ENCODE assay signal across 36 cellular contexts in genomic region chrX:55014897-55015299, GRCh38. TPM values are rescaled to one million over a fixed set of nuclear protein-coding genes. Genes with fewer than 3 reads are reported as not detected.
"Had no signal": no experiment of that assay in that cellular context is flagged by ENCODE, and none has a peak within 500 bp of the region (broad histone marks: within the 10 kb centered on the region; RNA-seq: fewer than 3 reads in every experiment).

No MANE protein-coding gene starts in this region.

- H3K9me3 ChIP-seq: esophagus muscularis mucosa, gastrocnemius medialis, heart left ventricle had no signal

- H3K4me1 ChIP-seq: esophagus muscularis mucosa, foreskin keratinocyte, gastrocnemius medialis, heart left ventricle had no signal

- H3K4me3 ChIP-seq: coronary artery, dorsolateral prefrontal cortex, esophagus muscularis mucosa, gastrocnemius medialis, heart left ventricle had no signal

- FAIRE-seq: astrocyte, bronchial epithelial cell, TTC549 had no signal

- H3K27ac ChIP-seq: brain microvascular endothelial cell, coronary artery, dorsolateral prefrontal cortex, esophagus muscularis mucosa, foreskin keratinocyte, gastrocnemius medialis, heart left ventricle, VCaP had no signal

- ATAC-seq: activated T-cell treated with anti-CD3 and anti-CD28 coated beads, Interleukin-2, amount 50 U/mL, for 72 hours; foreskin keratinocyte; gastrocnemius medialis; heart left ventricle; WTC11 had no signal

- DNase-seq: activated CD4-positive, alpha-beta memory T cell treated with anti-CD3 and anti-CD28 coated beads, Interleukin-2, amount 10 ng/mL, durations not matched to agents 7 days and 5 days; activated CD4-positive, alpha-beta T cell treated with anti-CD3 and anti-CD28 coated beads for 1 hour; activated CD4-positive, alpha-beta T cell treated with anti-CD3 and anti-CD28 coated beads for 4 hours; activated CD4-positive, alpha-beta T cell treated with anti-CD3 and anti-CD28 coated beads, Interleukin-2, amount 10 ng/mL, durations not matched to agents 7 days and 5 days; activated CD4-positive, alpha-beta T cell treated with anti-CD3 and anti-CD28 coated beads, Interleukin-2, amount 50 U/mL, for 4 hours; activated CD8-positive, alpha-beta memory T cell treated with anti-CD3 and anti-CD28 coated beads, Interleukin-2, amount 50 U/mL, for 48 hours; activated effector memory CD4-positive, alpha-beta T cell treated with Interleukin-2 at 50 U/mL for 16 hours; activated gamma-delta T cell treated with Interleukin-2 at 50 U/mL for 16 hours; activated naive CD4-positive, alpha-beta T cell treated with anti-CD3 and anti-CD28 coated beads, Interleukin-2, amount 50 U/mL, for 16 hours; activated naive CD4-positive, alpha-beta T cell treated with Interleukin-2 at 50 U/mL for 16 hours; activated T-cell treated with anti-CD3 and anti-CD28 coated beads for 4 hours; activated T-cell treated with anti-CD3 and anti-CD28 coated beads, Interleukin-2, amount 50 U/mL, for 24 hours; activated T-cell treated with anti-CD3 and anti-CD28 coated beads, Interleukin-2, amount 50 U/mL, for 72 hours; amniotic stem cell; anterior cingulate cortex; brain microvascular endothelial cell; dorsolateral prefrontal cortex; effector memory CD4-positive, alpha-beta T cell; endodermal cell; foreskin keratinocyte; gastrocnemius medialis; glutamatergic neuron; heart left ventricle; hypothalamus; T-helper 2 cell had no signal

- H3K27me3 ChIP-seq: brain microvascular endothelial cell, esophagus muscularis mucosa, foreskin keratinocyte, gastrocnemius medialis had no signal

- H3K36me3 ChIP-seq: brain microvascular endothelial cell, esophagus muscularis mucosa, gastrocnemius medialis, heart left ventricle had no signal

RNA-seq across cellular contexts. Expression of gene ALAS2, which starts 15.9 kb away (rescaled TPM):
- total RNA-seq: activated CD4-positive, alpha-beta memory T cell treated with anti-CD3 and anti-CD28 coated beads, Interleukin-2, amount 10 ng/mL, durations not matched to agents 7 days and 5 days; activated CD4-positive, alpha-beta T cell treated with anti-CD3 and anti-CD28 coated beads, Interleukin-2, amount 10 ng/mL, durations not matched to agents 7 days and 5 days; activated T-cell treated with anti-CD3 and anti-CD28 coated beads, Interleukin-2, amount 50 U/mL, for 72 hours; astrocyte; bronchial epithelial cell; epithelial cell of proximal tubule; foreskin keratinocyte had no signal
- polyA plus RNA-seq: foreskin keratinocyte had no signal

RNA-seq across cellular contexts. Expression of gene PFKFB1, which starts 20.9 kb away (rescaled TPM):
- total RNA-seq: epithelial cell of proximal tubule had no signal

RNA-seq across cellular contexts. Expression of gene PAGE2B, which starts 59.9 kb away (rescaled TPM):
- total RNA-seq: activated CD4-positive, alpha-beta T cell treated with anti-CD3 and anti-CD28 coated beads, Interleukin-2, amount 10 ng/mL, durations not matched to agents 7 days and 5 days; astrocyte; bronchial epithelial cell; cardiac septum; cerebellum; endodermal cell; epithelial cell of proximal tubule; esophagus muscularis mucosa; foreskin keratinocyte; gastrocnemius medialis; heart left ventricle had no signal
- polyA plus RNA-seq: adipose tissue, foreskin keratinocyte, heart left ventricle had no signal
